In the genomic region with DNA sequence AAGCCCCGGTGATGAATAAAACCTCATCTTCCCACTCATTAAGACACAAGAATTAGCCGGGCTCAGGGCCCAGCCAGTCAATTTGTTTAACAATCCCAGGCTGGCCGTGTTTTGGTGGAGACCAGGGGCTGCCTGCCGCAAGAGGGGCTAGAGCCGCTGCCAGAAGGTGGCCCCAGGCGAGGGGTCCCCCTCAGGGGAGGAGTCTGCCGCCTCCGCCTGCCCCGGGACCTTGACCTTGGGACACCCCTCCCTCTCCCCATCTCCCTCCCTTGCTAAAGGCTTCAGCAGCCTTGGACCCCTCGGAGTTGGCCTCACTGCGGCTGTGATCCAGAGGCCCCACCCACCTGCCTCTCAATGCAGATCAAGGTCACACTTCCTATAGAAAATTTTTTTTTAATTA, we compare ENCODE assay signal across 16 cellular contexts.
"Had no signal": no experiment of that assay in that cellular context is flagged by ENCODE, and none has a peak within 500 bp of the region (broad histone marks: within the 10 kb centered on the region; RNA-seq: fewer than 3 reads in every experiment).

No MANE protein-coding gene starts in this region.

- H3K4me1 ChIP-seq: ascending aorta, heart right ventricle had no signal

- DNase-seq: activated CD4-positive, alpha-beta T cell treated with anti-CD3 and anti-CD28 coated beads, Interleukin-2, amount 50 U/mL, for 4 hours; activated CD4-positive, CD25-positive, alpha-beta regulatory T cell treated with anti-CD3 and anti-CD28 coated beads, Interleukin-2, amount 50 U/mL, for 72 hours; activated naive CD4-positive, alpha-beta T cell treated with Interleukin-2 at 50 U/mL for 16 hours; activated T-cell treated with anti-CD3 and anti-CD28 coated beads for 4 hours; effector memory CD8-positive, alpha-beta T cell; gastrocnemius medialis; heart right ventricle; kidney; natural killer cell; ovary; stimulated activated CD4-positive, alpha-beta T cell treated with anti-CD3 and anti-CD28 coated beads, Interleukin-2, amount 100 ng/mL, for 24 hours had no signal

- H3K36me3 ChIP-seq: ascending aorta, gastrocnemius medialis, heart right ventricle, left lung, ovary, thoracic aorta had no signal

- H3K27me3 ChIP-seq: ascending aorta, gastrocnemius medialis, heart right ventricle, left lung, ovary had no signal

- H3K4me3 ChIP-seq: ascending aorta, gastrocnemius medialis, heart right ventricle, left lung, ovary, thoracic aorta had no signal

- ATAC-seq: effector memory CD8-positive, alpha-beta T cell; gastrocnemius medialis; heart right ventricle; left lung; natural killer cell; stimulated activated effector memory CD8-positive, alpha-beta T cell treated with anti-CD3 and anti-CD28 coated beads, Interleukin-12 subunit alpha, Interleukin-12 subunit beta, amount 100 ng/mL, for 72 hours had no signal

- H3K27ac ChIP-seq: ascending aorta, epithelial cell of prostate, gastrocnemius medialis, heart right ventricle, left lung, thoracic aorta had no signal

- H3K9me3 ChIP-seq: ascending aorta, gastrocnemius medialis, heart right ventricle, left lung, ovary, thoracic aorta had no signal
